Comparison of ENCODE assay signal across 23 cellular contexts in genomic region chr2:240156026-240156390, GRCh38. TPM values are rescaled to one million over a fixed set of nuclear protein-coding genes. Genes with fewer than 3 reads are reported as not detected.
DNase-seq lines count a peak whose midpoint lies in the region; ATAC-seq and TF ChIP-seq lines count a peak whose summit lies in the region.
"Had no signal": no experiment of that assay in that cellular context is flagged by ENCODE, and none has a peak within 500 bp of the region (broad histone marks: within the 10 kb centered on the region; RNA-seq: fewer than 3 reads in every experiment).

No MANE protein-coding gene starts in this region.

- CTCF ChIA-PET in activated CD8-positive, alpha-beta T cell treated with anti-CD3 and anti-CD28 coated beads, Interleukin-2, amount 10 ng/mL, durations not matched to agents 7 days and 5 days (lab: Charles Lee), result no interaction called here

- H3K4me3 Mint-ChIP-seq in natural killer cell treated with Interleukin-12 subunit alpha and Interleukin-12 subunit beta and Interleukin-15 and Interleukin-18, amount 100 ng/mL, for 72 hours, result no peak overlapping the region
- no peak overlapping the region for H3K4me3 Mint-ChIP-seq in natural killer cell
- H3K4me3 Mint-ChIP-seq in activated CD8-positive, alpha-beta T cell treated with anti-CD3 and anti-CD28 coated beads, Interleukin-2, amount 10 ng/mL, durations not matched to agents 7 days and 5 days, result no peak overlapping the region
- H3K4me3 Mint-ChIP-seq: CD4-positive, alpha-beta T cell had no signal

- POLR2A ChIA-PET in activated CD8-positive, alpha-beta T cell treated with anti-CD3 and anti-CD28 coated beads, Interleukin-2, amount 10 ng/mL, durations not matched to agents 7 days and 5 days (lab: Charles Lee), result no interaction called here

- H3K9me3 ChIP-seq in sigmoid colon, result no peaks in the 10 kb centered on the region

- H3K4me1 ChIP-seq in sigmoid colon, result no peaks in the 10 kb centered on the region
- H3K4me1 ChIP-seq: BLaER1 treated with 17β-estradiol and CSF1 and Interleukin-3, amounts not matched to agents 10 nM and 100 nM had no signal

- H3K4me3 ChIP-seq in epithelial cell of esophagus (ENCODE audit: low read length), result no peak overlapping the region
- no peak overlapping the region for H3K4me3 ChIP-seq in sigmoid colon
- H3K4me3 ChIP-seq: BLaER1 treated with 17β-estradiol and CSF1 and Interleukin-3, amounts not matched to agents 10 nM and 100 nM; K562 had no signal

- no peak for TF ChIP-seq EP300 in sigmoid colon (IDR thresholded peaks at IDR 0.05)

- H3K9me3 Mint-ChIP-seq in natural killer cell treated with Interleukin-12 subunit alpha and Interleukin-12 subunit beta and Interleukin-15 and Interleukin-18, amount 100 ng/mL, for 72 hours, result no peaks in the 10 kb centered on the region
- H3K9me3 Mint-ChIP-seq in natural killer cell, result no peaks in the 10 kb centered on the region
- H3K9me3 Mint-ChIP-seq in activated CD8-positive, alpha-beta T cell treated with anti-CD3 and anti-CD28 coated beads, Interleukin-2, amount 10 ng/mL, durations not matched to agents 7 days and 5 days (ENCODE audit: insufficient read depth), result no peaks in the 10 kb centered on the region
- H3K9me3 Mint-ChIP-seq: CD4-positive, alpha-beta T cell had no signal

- WGBS in sigmoid colon, 2 donors, result 85 to 88% methylated on average over 9 of the region's 9 CpGs

- H3K27ac Mint-ChIP-seq in natural killer cell treated with Interleukin-12 subunit alpha and Interleukin-12 subunit beta and Interleukin-15 and Interleukin-18, amount 100 ng/mL, for 72 hours, result no peak overlapping the region
- H3K27ac Mint-ChIP-seq in natural killer cell, result no peak overlapping the region
- H3K27ac Mint-ChIP-seq in activated CD8-positive, alpha-beta T cell treated with anti-CD3 and anti-CD28 coated beads, Interleukin-2, amount 10 ng/mL, durations not matched to agents 7 days and 5 days, result no peak overlapping the region
- H3K27ac Mint-ChIP-seq: CD4-positive, alpha-beta T cell had no signal

- TF ChIP-seq POLR2A in sigmoid colon (IDR thresholded peaks at IDR 0.05), result no peak

- peaks cover 0 to 16% (median 0%) of the 10 kb centered on the region in 3 donors for H3K27me3 ChIP-seq in sigmoid colon
- H3K27me3 ChIP-seq: BLaER1 treated with 17β-estradiol and CSF1 and Interleukin-3, amounts not matched to agents 10 nM and 100 nM had no signal

- H3K36me3 ChIP-seq in sigmoid colon, result no peaks in the 10 kb centered on the region
- H3K36me3 ChIP-seq: BLaER1 treated with 17β-estradiol and CSF1 and Interleukin-3, amounts not matched to agents 10 nM and 100 nM had no signal

- peaks cover 15 to 23% of the 10 kb centered on the region in 2 donors for H3K27me3 Mint-ChIP-seq in natural killer cell treated with Interleukin-12 subunit alpha and Interleukin-12 subunit beta and Interleukin-15 and Interleukin-18, amount 100 ng/mL, for 72 hours
- H3K27me3 Mint-ChIP-seq in natural killer cell (ENCODE audit: low read depth in 2 of 2), result peaks cover 0 to 4% of the 10 kb centered on the region in 2 donors
- H3K27me3 Mint-ChIP-seq in activated CD8-positive, alpha-beta T cell treated with anti-CD3 and anti-CD28 coated beads, Interleukin-2, amount 10 ng/mL, durations not matched to agents 7 days and 5 days (ENCODE audit: low read depth), result no peaks in the 10 kb centered on the region

- no peak for ATAC-seq in natural killer cell treated with Interleukin-12 subunit alpha and Interleukin-12 subunit beta and Interleukin-15 and Interleukin-18, amount 100 ng/mL, for 72 hours
- no peak for ATAC-seq in natural killer cell
- no peak for ATAC-seq in activated CD8-positive, alpha-beta T cell treated with anti-CD3 and anti-CD28 coated beads, Interleukin-2, amount 10 ng/mL, durations not matched to agents 7 days and 5 days
- ATAC-seq: K562, Panc1 had no signal

- intact Hi-C loops in natural killer cell (cut with micrococcal nuclease), result no loop called here
- intact Hi-C loops in sigmoid colon (cut with DNase I), result no loop called here

- H3K4me1 Mint-ChIP-seq in natural killer cell treated with Interleukin-12 subunit alpha and Interleukin-12 subunit beta and Interleukin-15 and Interleukin-18, amount 100 ng/mL, for 72 hours (ENCODE audit: low read depth in 2 of 2), result no peaks in the 10 kb centered on the region
- H3K4me1 Mint-ChIP-seq in natural killer cell, result no peaks in the 10 kb centered on the region
- no peaks in the 10 kb centered on the region for H3K4me1 Mint-ChIP-seq in activated CD8-positive, alpha-beta T cell treated with anti-CD3 and anti-CD28 coated beads, Interleukin-2, amount 10 ng/mL, durations not matched to agents 7 days and 5 days (ENCODE audit: low read depth)

- TF ChIP-seq CTCF in natural killer cell (IDR thresholded peaks at IDR 0.05) (no peak), epithelial cell of esophagus (IDR thresholded peaks at IDR 0.05; ENCODE audit: insufficient read depth, low read depth, low read length, missing control alignments) (no peak), sigmoid colon (IDR thresholded peaks at IDR 0.05) (no peak)

- peak; percentile 16 for DNase-seq in natural killer cell treated with Interleukin-12 subunit alpha and Interleukin-12 subunit beta and Interleukin-15 and Interleukin-18, amount 100 ng/mL, for 72 hours (ENCODE audit: low spot score)
- DNase-seq in natural killer cell, result no peak
- peak; percentile 54 for DNase-seq in epithelial cell of esophagus (ENCODE audit: low read depth)
- peak; percentile 8 for DNase-seq in sigmoid colon
- DNase-seq in dermis blood vessel endothelial cell, result no peak
- DNase-seq in LoVo (ENCODE audit: low spot score), result no peak
- DNase-seq in activated CD8-positive, alpha-beta T cell treated with anti-CD3 and anti-CD28 coated beads, Interleukin-2, amount 10 ng/mL, durations not matched to agents 7 days and 5 days, result no peak
- DNase-seq: AML-193; CD4-positive, alpha-beta T cell; Kasumi-1; NCI-H1105 treated with DMSO at 0.1 percent for 48 hours; NCI-H2029; NCI-H2227 treated with DMSO at 0.1 percent for 48 hours; NCI-H526 treated with DMSO at 0.1 percent for 48 hours; SHP77 treated with DMSO at 0.1 percent for 48 hours had no signal

- no peaks in the 10 kb centered on the region for H3K36me3 Mint-ChIP-seq in natural killer cell treated with Interleukin-12 subunit alpha and Interleukin-12 subunit beta and Interleukin-15 and Interleukin-18, amount 100 ng/mL, for 72 hours
- no peaks in the 10 kb centered on the region for H3K36me3 Mint-ChIP-seq in natural killer cell
- H3K36me3 Mint-ChIP-seq in activated CD8-positive, alpha-beta T cell treated with anti-CD3 and anti-CD28 coated beads, Interleukin-2, amount 10 ng/mL, durations not matched to agents 7 days and 5 days (ENCODE audit: low read depth), result no peaks in the 10 kb centered on the region

- no peak overlapping the region for H3K27ac ChIP-seq in sigmoid colon
- H3K27ac ChIP-seq: BLaER1 treated with 17β-estradiol and CSF1 and Interleukin-3, amounts not matched to agents 10 nM and 100 nM; RWPE1 had no signal

RNA-seq across cellular contexts. Expression of gene OTOS, which starts 15.6 kb away (rescaled TPM):
- not detected for total RNA-seq in natural killer cell treated with Interleukin-12 subunit alpha and Interleukin-12 subunit beta and Interleukin-15 and Interleukin-18, amount 100 ng/mL, for 72 hours
- total RNA-seq in natural killer cell, result not detected
- not detected for total RNA-seq in sigmoid colon
- polyA plus RNA-seq in sigmoid colon, result not detected
- not detected in 2 replicates for total RNA-seq in dermis blood vessel endothelial cell
- total RNA-seq in activated CD8-positive, alpha-beta T cell treated with anti-CD3 and anti-CD28 coated beads, Interleukin-2, amount 10 ng/mL, durations not matched to agents 7 days and 5 days, result not detected
- total RNA-seq: CD4-positive, alpha-beta T cell; H7; HT1080; K562; MCF 10A; NCI-H460 had no signal
- polyA plus RNA-seq: K562 had no signal

RNA-seq across cellular contexts. Expression of gene COPS9, which starts 19.9 kb away (rescaled TPM):
- total RNA-seq in natural killer cell treated with Interleukin-12 subunit alpha and Interleukin-12 subunit beta and Interleukin-15 and Interleukin-18, amount 100 ng/mL, for 72 hours, result 100 to 1,000 TPM; 117 to 131 TPM
- total RNA-seq in natural killer cell, result 10 to 100 TPM; 51.5 to 76.5 (median 53.5) TPM
- 100 to 1,000 TPM; 235 to 376 (median 317) TPM for total RNA-seq in sigmoid colon
- 100 to 1,000 TPM; 238 to 458 (median 422) TPM for polyA plus RNA-seq in sigmoid colon
- total RNA-seq in dermis blood vessel endothelial cell, result 61.7 and 98.9 TPM in 2 replicates
- total RNA-seq in activated CD8-positive, alpha-beta T cell treated with anti-CD3 and anti-CD28 coated beads, Interleukin-2, amount 10 ng/mL, durations not matched to agents 7 days and 5 days, result 100 to 1,000 TPM; 120 to 129 TPM

Comparison
In these comparisons a context has a peak if more than half of its experiments do, and no peak if none do; other contexts are left out.
1. DNase-seq: peak in natural killer cell treated with Interleukin-12 subunit alpha and Interleukin-12 subunit beta and Interleukin-15 and Interleukin-18, amount 100 ng/mL, for 72 hours (single experiment), epithelial cell of esophagus (single experiment) and sigmoid colon (single experiment); none in natural killer cell (single experiment), dermis blood vessel endothelial cell (single experiment), LoVo (single experiment) and activated CD8-positive, alpha-beta T cell treated with anti-CD3 and anti-CD28 coated beads, Interleukin-2, amount 10 ng/mL, durations not matched to agents 7 days and 5 days (single experiment).